ENCODE assay signal across 8 cellular contexts in the genomic region with DNA sequence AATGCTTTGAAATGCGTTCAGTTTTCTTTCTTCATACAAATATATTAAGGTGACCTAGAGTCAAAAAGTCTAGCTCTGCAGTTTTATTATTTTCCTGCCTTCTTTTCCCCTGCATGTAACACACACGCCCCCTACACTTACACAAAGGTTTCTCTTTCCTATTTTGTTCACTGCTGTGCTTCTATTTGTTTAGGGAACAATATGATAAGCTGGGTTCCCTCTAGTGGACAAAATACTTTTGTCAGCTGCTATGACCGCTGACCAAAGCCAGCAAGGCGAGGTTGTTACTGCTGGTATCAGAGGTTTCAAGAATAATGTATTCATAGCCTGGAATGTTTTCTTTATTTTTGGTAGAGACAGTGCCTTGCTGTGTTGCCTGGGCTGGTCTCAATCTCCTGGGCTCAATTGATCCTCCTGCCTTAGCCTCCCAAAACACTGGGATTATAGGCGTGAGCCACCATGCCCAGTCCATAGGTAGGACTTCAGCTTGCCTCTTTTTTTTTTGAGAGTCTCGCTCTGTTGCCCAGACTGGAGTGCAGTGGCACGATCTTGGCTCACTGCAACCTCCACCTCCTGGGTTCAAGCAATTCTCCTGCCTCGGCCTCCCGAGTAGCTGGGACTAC. TPM values are rescaled to one million over a fixed set of nuclear protein-coding genes. Genes with fewer than 3 reads are reported as not detected.
DNase-seq lines count a peak whose midpoint lies in the region; ATAC-seq and TF ChIP-seq lines count a peak whose summit lies in the region.

No MANE protein-coding gene starts in this region.

- TF ChIP-seq CTCF in epithelial cell of esophagus (IDR thresholded peaks at IDR 0.05; ENCODE audit: insufficient read depth, low read depth, low read length, missing control alignments): peak; percentile 68

- no peak overlapping the region for H2BK5ac ChIP-seq in mesenchymal stem cell (ENCODE audit: low read depth, low read length, poor library complexity, severe bottlenecking)

- H3K79me1 ChIP-seq in mesenchymal stem cell (replicated peaks; ENCODE audit: low read length, poor library complexity, severe bottlenecking): no peaks in the 10 kb centered on the region

- DNase-seq in NCI-H2081 (lab: John Stamatoyannopoulos, UW) (peak; percentile 33 to 55), NCI-H2081 treated with DMSO at 0.1 percent for 48 hours (lab: John Stamatoyannopoulos, UW) (no peak), HuH-7 (ENCODE audit: low spot score) (peak; percentile 55), RPMI7951 (ENCODE audit: low read depth) (peak; percentile 72), epithelial cell of esophagus (ENCODE audit: low read depth) (peak; percentile 80), mesenchymal stem cell (peak; percentile 81)
- DNase-seq in activated effector memory CD4-positive, alpha-beta T cell treated with Interleukin-2 at 50 U/mL for 16 hours: no peak

- H3K9ac ChIP-seq in mesenchymal stem cell (ENCODE audit: low read length): peak overlapping the region; percentile 20

- no peak for ATAC-seq in GM19328 (IDR thresholded peaks at IDR 0.05; ENCODE audit: unreplicated experiment)

- no peak overlapping the region for H2BK12ac ChIP-seq in mesenchymal stem cell (ENCODE audit: low read length in 2 of 2)

- no peak overlapping the region for H2AFZ ChIP-seq in mesenchymal stem cell (ENCODE audit: low read depth, low read length)

- no peak overlapping the region for H3K14ac ChIP-seq in mesenchymal stem cell (ENCODE audit: low read length in 2 of 2)

- H2AK5ac ChIP-seq in mesenchymal stem cell (ENCODE audit: low read length, severe bottlenecking): no peak overlapping the region

- H3K9me3 ChIP-seq in mesenchymal stem cell (ENCODE audit: control insufficient read depth, low read length): no peaks in the 10 kb centered on the region

- H3K18ac ChIP-seq in mesenchymal stem cell (ENCODE audit: low read depth in 1 of 2, low read length in 2 of 2): no peak overlapping the region

- no peak overlapping the region for H3K4ac ChIP-seq in mesenchymal stem cell (ENCODE audit: low read depth in 1 of 2, low read length in 2 of 2)

- H3K4me2 ChIP-seq in mesenchymal stem cell (ENCODE audit: low read length, poor library complexity, severe bottlenecking): no peak overlapping the region

- no peak overlapping the region for H3K4me3 ChIP-seq in epithelial cell of esophagus (ENCODE audit: low read length)
- H3K4me3 ChIP-seq in mesenchymal stem cell (ENCODE audit: insufficient read depth in 1 of 2, low read depth in 1 of 2, low read length in 2 of 2): no peak overlapping the region

- no peak overlapping the region for H3K27ac ChIP-seq in mesenchymal stem cell (ENCODE audit: low read length, poor library complexity, severe bottlenecking)

- H4K91ac ChIP-seq in mesenchymal stem cell (ENCODE audit: low read length): no peak overlapping the region

- peaks cover 8 to 16% of the 10 kb centered on the region in 2 experiments for H3K36me3 ChIP-seq in mesenchymal stem cell (ENCODE audit: control insufficient read depth in 1 of 2, insufficient read depth in 2 of 2, low read depth in 1 of 2, low read length in 2 of 2)

- no peak overlapping the region for H2BK120ac ChIP-seq in mesenchymal stem cell (ENCODE audit: low read depth, low read length)

- H3K4me1 ChIP-seq in mesenchymal stem cell (ENCODE audit: control insufficient read depth, insufficient read depth, low read depth, low read length): no peaks in the 10 kb centered on the region

- 90% methylated on average over 8 of the region's 9 CpGs for WGBS in mesenchymal stem cell

- H4K8ac ChIP-seq in mesenchymal stem cell (ENCODE audit: low read length): no peak overlapping the region

- no peaks in the 10 kb centered on the region for H3K27me3 ChIP-seq in mesenchymal stem cell (ENCODE audit: control insufficient read depth in 1 of 2, insufficient read depth in 1 of 2, low read length in 2 of 2)

- no peak overlapping the region for H2BK15ac ChIP-seq in mesenchymal stem cell (ENCODE audit: low read depth, poor library complexity, severe bottlenecking)

- H3K23ac ChIP-seq in mesenchymal stem cell (ENCODE audit: low read length in 2 of 2): no peak overlapping the region

RNA-seq across cellular contexts. Expression of a gene that starts 33.4 kb away (rescaled TPM):
- total RNA-seq in RPMI7951 (2014; rRNA removed; shearing (Covaris generic)): 15.4 and 17.9 TPM in 2 replicates
- polyA plus RNA-seq in mesenchymal stem cell (2013, experiment 1 of 2): 9.8 TPM
- polyA plus RNA-seq in mesenchymal stem cell (2013, experiment 2 of 2): 9.9 TPM

RNA-seq across cellular contexts. Expression of a gene that starts 47.9 kb away (rescaled TPM):
- total RNA-seq in RPMI7951 (2014; rRNA removed; shearing (Covaris generic)): 3.4 and 4.3 TPM in 2 replicates
- 4.2 TPM for polyA plus RNA-seq in mesenchymal stem cell (2013, experiment 1 of 2)
- polyA plus RNA-seq in mesenchymal stem cell (2013, experiment 2 of 2): 3.9 TPM

Comparison
In these comparisons a context has a peak if more than half of its experiments do, and no peak if none do; other contexts are left out.
1. DNase-seq: peak in NCI-H2081 (2 of 2), HuH-7 (single experiment), RPMI7951 (single experiment), epithelial cell of esophagus (single experiment) and mesenchymal stem cell (single experiment); none in NCI-H2081 treated with DMSO at 0.1 percent for 48 hours (single experiment) and activated effector memory CD4-positive, alpha-beta T cell treated with Interleukin-2 at 50 U/mL for 16 hours (single experiment).